ENCODE assay signal across 17 cellular contexts in genomic region chr2:136214801-136215200, GRCh38.
"Had no signal": no experiment of that assay in that cellular context is flagged by ENCODE, and none has a peak within 500 bp of the region (broad histone marks: within the 10 kb centered on the region; RNA-seq: fewer than 3 reads in every experiment).

No MANE protein-coding gene starts in this region.

- ATAC-seq: activated CD8-positive, alpha-beta memory T cell treated with anti-CD3 and anti-CD28 coated beads, Interleukin-2, amount 10 ng/mL, durations not matched to agents 7 days and 5 days; activated naive CD8-positive, alpha-beta T cell treated with anti-CD3 and anti-CD28 coated beads, Interleukin-2, amount 50 U/mL, for 24 hours; stimulated activated naive CD8-positive, alpha-beta T cell treated with anti-CD3 and anti-CD28 coated beads, Interleukin-15, Interleukin-2, amounts not matched to agents 100 U/mL and 50 U/mL, for 24 hours had no signal

- H3K36me3 ChIP-seq: ascending aorta, heart left ventricle, upper lobe of right lung had no signal

- H3K27me3 ChIP-seq: ascending aorta, upper lobe of right lung had no signal

- H3K27ac Mint-ChIP-seq: activated CD4-positive, alpha-beta memory T cell treated with anti-CD3 and anti-CD28 coated beads for 36 hours; activated CD8-positive, alpha-beta memory T cell treated with anti-CD3 and anti-CD28 coated beads, Interleukin-2, amount 10 ng/mL, durations not matched to agents 7 days and 5 days; activated naive CD4-positive, alpha-beta T cell treated with anti-CD3 and anti-CD28 coated beads for 36 hours; activated naive CD8-positive, alpha-beta T cell treated with anti-CD3 and anti-CD28 coated beads, Interleukin-2, amount 50 U/mL, for 24 hours; activated T-helper 2 cell treated with anti-CD3 and anti-CD28 coated beads, Interferon-gamma antibody, Interleukin-2, Interleukin-4, amounts not matched to agents 10 μg/mL and 5 μg/mL and 100 μg/mL, durations not matched to agents 14 hours and 24 hours and 36 hours; mesothelial cell of epicardium had no signal

- H3K4me1 ChIP-seq: ascending aorta had no signal

- H3K4me3 ChIP-seq: ascending aorta, heart left ventricle, upper lobe of right lung had no signal

- H3K9me3 ChIP-seq: ascending aorta, upper lobe of right lung had no signal

- DNase-seq: activated CD4-positive, alpha-beta memory T cell treated with anti-CD3 and anti-CD28 coated beads for 36 hours; activated CD4-positive, alpha-beta T cell treated with anti-CD3 and anti-CD28 coated beads for 1 hour; activated CD8-positive, alpha-beta memory T cell treated with anti-CD3 and anti-CD28 coated beads, Interleukin-2, amount 10 ng/mL, durations not matched to agents 7 days and 5 days; activated naive CD4-positive, alpha-beta T cell treated with anti-CD3 and anti-CD28 coated beads for 36 hours; activated naive CD8-positive, alpha-beta T cell treated with anti-CD3 and anti-CD28 coated beads, Interleukin-2, amount 50 U/mL, for 24 hours; activated T-cell treated with anti-CD3 and anti-CD28 coated beads, Interleukin-2, amount 50 U/mL, for 1 hour; dermis blood vessel endothelial cell; heart left ventricle; stimulated activated CD4-positive, alpha-beta T cell treated with anti-CD3 and anti-CD28 coated beads, Interleukin-15, amount 100 ng/mL, for 24 hours; stimulated activated CD4-positive, alpha-beta T cell treated with anti-CD3 and anti-CD28 coated beads, Interleukin-4, amount 100 ng/mL, for 24 hours; stimulated activated naive CD8-positive, alpha-beta T cell treated with anti-CD3 and anti-CD28 coated beads, Interleukin-15, Interleukin-2, amounts not matched to agents 100 U/mL and 50 U/mL, for 24 hours; T-helper 1 cell; upper lobe of right lung had no signal

- H3K27ac ChIP-seq: ascending aorta, epithelial cell of prostate, upper lobe of right lung had no signal

- H3K36me3 Mint-ChIP-seq: mesothelial cell of epicardium had no signal

- H3K4me3 Mint-ChIP-seq: activated CD4-positive, alpha-beta memory T cell treated with anti-CD3 and anti-CD28 coated beads for 36 hours; activated CD8-positive, alpha-beta memory T cell treated with anti-CD3 and anti-CD28 coated beads, Interleukin-2, amount 10 ng/mL, durations not matched to agents 7 days and 5 days; activated naive CD4-positive, alpha-beta T cell treated with anti-CD3 and anti-CD28 coated beads for 36 hours; activated naive CD8-positive, alpha-beta T cell treated with anti-CD3 and anti-CD28 coated beads, Interleukin-2, amount 50 U/mL, for 24 hours; mesothelial cell of epicardium had no signal

- H3K27me3 Mint-ChIP-seq: activated CD4-positive, alpha-beta memory T cell treated with anti-CD3 and anti-CD28 coated beads for 36 hours; activated naive CD8-positive, alpha-beta T cell treated with anti-CD3 and anti-CD28 coated beads, Interleukin-2, amount 50 U/mL, for 24 hours had no signal
